Comparison of ENCODE assay signal across 29 cellular contexts in the genomic region with DNA sequence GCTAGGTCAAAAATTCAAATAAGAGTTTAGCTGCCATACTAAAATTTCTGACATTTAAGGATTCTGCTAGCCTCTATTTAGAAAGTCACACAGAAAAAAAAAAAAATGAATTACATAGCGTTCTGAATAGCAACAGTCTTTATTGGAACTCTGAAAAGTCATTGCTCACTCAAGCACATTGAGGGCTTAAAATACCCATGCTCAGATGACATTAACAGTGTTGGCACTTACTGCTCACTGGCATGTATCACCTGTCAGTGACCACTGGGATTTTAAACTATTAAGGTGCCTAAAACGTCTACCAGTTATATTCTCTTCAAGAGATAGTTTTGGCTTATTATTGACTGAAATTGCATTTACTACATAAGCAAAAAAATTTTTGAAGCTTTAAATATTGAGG.
"Had no signal": no experiment of that assay in that cellular context is flagged by ENCODE, and none has a peak within 500 bp of the region (broad histone marks: within the 10 kb centered on the region; RNA-seq: fewer than 3 reads in every experiment).

No MANE protein-coding gene starts in this region.

- H3K36me3 ChIP-seq: ascending aorta, Peyer's patch had no signal

- H3K27ac Mint-ChIP-seq: activated CD4-positive, alpha-beta T cell treated with anti-CD3 and anti-CD28 coated beads, Interleukin-2, amount 10 ng/mL, durations not matched to agents 24 days and 14 days; activated CD8-positive, alpha-beta T cell treated with anti-CD3 and anti-CD28 coated beads, Interleukin-2, amount 10 ng/mL, durations not matched to agents 7 days and 5 days; activated naive CD4-positive, alpha-beta T cell treated with anti-CD3 and anti-CD28 coated beads, Interleukin-2, amount 50 U/mL, for 24 hours; activated naive CD8-positive, alpha-beta T cell treated with anti-CD3 and anti-CD28 coated beads, Interleukin-2, amount 10 ng/mL, durations not matched to agents 7 days and 5 days; activated T-cell treated with anti-CD3 and anti-CD28 coated beads, Interleukin-2, amount 50 U/mL, for 24 hours; activated T-helper 2 cell treated with anti-CD3 and anti-CD28 coated beads, Interferon-gamma antibody, Interleukin-2, Interleukin-4, amounts not matched to agents 10 μg/mL and 5 μg/mL and 100 μg/mL, durations not matched to agents 14 hours and 24 hours and 36 hours had no signal

- H3K4me3 Mint-ChIP-seq: activated CD4-positive, alpha-beta T cell treated with anti-CD3 and anti-CD28 coated beads, Interleukin-2, amount 10 ng/mL, durations not matched to agents 24 days and 14 days; activated CD8-positive, alpha-beta T cell treated with anti-CD3 and anti-CD28 coated beads, Interleukin-2, amount 10 ng/mL, durations not matched to agents 7 days and 5 days; activated naive CD4-positive, alpha-beta T cell treated with anti-CD3 and anti-CD28 coated beads, Interleukin-2, amount 50 U/mL, for 24 hours; activated naive CD8-positive, alpha-beta T cell treated with anti-CD3 and anti-CD28 coated beads, Interleukin-2, amount 10 ng/mL, durations not matched to agents 7 days and 5 days; activated T-cell treated with anti-CD3 and anti-CD28 coated beads, Interleukin-2, amount 50 U/mL, for 24 hours had no signal

- H3K4me1 ChIP-seq: Peyer's patch had no signal

- H3K4me1 Mint-ChIP-seq: activated CD4-positive, alpha-beta T cell treated with anti-CD3 and anti-CD28 coated beads, Interleukin-2, amount 10 ng/mL, durations not matched to agents 24 days and 14 days; activated naive CD4-positive, alpha-beta T cell treated with anti-CD3 and anti-CD28 coated beads, Interleukin-2, amount 50 U/mL, for 24 hours; activated naive CD8-positive, alpha-beta T cell treated with anti-CD3 and anti-CD28 coated beads, Interleukin-2, amount 10 ng/mL, durations not matched to agents 7 days and 5 days had no signal

- H3K27me3 Mint-ChIP-seq: activated CD4-positive, alpha-beta T cell treated with anti-CD3 and anti-CD28 coated beads, Interleukin-2, amount 10 ng/mL, durations not matched to agents 24 days and 14 days; activated naive CD4-positive, alpha-beta T cell treated with anti-CD3 and anti-CD28 coated beads, Interleukin-2, amount 50 U/mL, for 24 hours; activated naive CD8-positive, alpha-beta T cell treated with anti-CD3 and anti-CD28 coated beads, Interleukin-2, amount 10 ng/mL, durations not matched to agents 7 days and 5 days; activated T-cell treated with anti-CD3 and anti-CD28 coated beads, Interleukin-2, amount 50 U/mL, for 24 hours had no signal

- DNase-seq: activated CD4-positive, alpha-beta T cell treated with anti-CD3 and anti-CD28 coated beads, Interleukin-2, amount 10 ng/mL, durations not matched to agents 24 days and 14 days; activated CD4-positive, alpha-beta T cell treated with anti-CD3 and anti-CD28 coated beads, Interleukin-2, amount 50 U/mL, for 48 hours; activated CD8-positive, alpha-beta T cell treated with anti-CD3 and anti-CD28 coated beads, Interleukin-2, amount 10 ng/mL, durations not matched to agents 7 days and 5 days; activated gamma-delta T cell; activated naive CD4-positive, alpha-beta T cell treated with Interleukin-2 at 50 U/mL for 16 hours; activated naive CD8-positive, alpha-beta T cell treated with anti-CD3 and anti-CD28 coated beads, Interleukin-2, amount 10 ng/mL, durations not matched to agents 7 days and 5 days; activated T-cell treated with anti-CD3 and anti-CD28 coated beads, Interleukin-2, amount 50 U/mL, for 24 hours; amygdala; IMR-90; NCI-H1048; NCI-H1105 treated with DMSO at 0.1 percent for 48 hours; NCI-H1436; NCI-H1694; NCI-H1930; NCI-H2081 treated with DMSO at 0.1 percent for 48 hours; NCI-H226; NCI-H446 treated with DMSO at 0.1 percent for 48 hours; NK-92 treated with Interleukin-12 subunit alpha and Interleukin-12 subunit beta, amount 100 ng/mL, for 24 hours; PC-3; Peyer's patch; RPMI8226; SW 1271; T-helper 1 cell; T-helper 2 cell; T-helper 9 cell had no signal

- H3K4me3 ChIP-seq: ascending aorta, K562, Peyer's patch had no signal

- H3K27me3 ChIP-seq: ascending aorta, Peyer's patch had no signal

- H3K27ac ChIP-seq: ascending aorta, Peyer's patch had no signal

- H3K9me3 Mint-ChIP-seq: activated naive CD4-positive, alpha-beta T cell treated with anti-CD3 and anti-CD28 coated beads, Interleukin-2, amount 50 U/mL, for 24 hours; activated naive CD8-positive, alpha-beta T cell treated with anti-CD3 and anti-CD28 coated beads, Interleukin-2, amount 10 ng/mL, durations not matched to agents 7 days and 5 days had no signal

- ATAC-seq: activated CD8-positive, alpha-beta T cell treated with anti-CD3 and anti-CD28 coated beads, Interleukin-2, amount 10 ng/mL, durations not matched to agents 7 days and 5 days; K562; PC-3 had no signal

- H3K9me3 ChIP-seq: ascending aorta, Peyer's patch had no signal

- H3K36me3 Mint-ChIP-seq: activated naive CD4-positive, alpha-beta T cell treated with anti-CD3 and anti-CD28 coated beads, Interleukin-2, amount 50 U/mL, for 24 hours; activated naive CD8-positive, alpha-beta T cell treated with anti-CD3 and anti-CD28 coated beads, Interleukin-2, amount 10 ng/mL, durations not matched to agents 7 days and 5 days had no signal
